Comparison of ENCODE assay signal across 8 cellular contexts in genomic region chr1:54763814-54764131, GRCh38. TPM values are rescaled to one million over a fixed set of nuclear protein-coding genes. Genes with fewer than 3 reads are reported as not detected.
DNase-seq lines count a peak whose midpoint lies in the region; ATAC-seq and TF ChIP-seq lines count a peak whose summit lies in the region.

No MANE protein-coding gene starts in this region.

- no peak for ATAC-seq in HG03432 (IDR thresholded peaks at IDR 0.05; ENCODE audit: unreplicated experiment)

- CTCF ChIA-PET in BJ (lab: Yijun Ruan, JAX): no interaction called here

- H3K9me3 Mint-ChIP-seq in IgD-negative memory B cell: peaks cover 0 to 2% (median 0%) of the 10 kb centered on the region in 3 donors

- peak overlapping the region; percentile 88 to 98 (median 95) for H3K4me3 Mint-ChIP-seq in IgD-negative memory B cell

- H3K4me3 ChIP-seq in BJ (ENCODE audit: low read depth, low read length) (peak overlapping the region; percentile 67), brain microvascular endothelial cell (ENCODE audit: low read depth, low read length) (peak overlapping the region; percentile 98), mucosa of rectum (ENCODE audit: low read length in 2 of 2) (peak overlapping the region; percentile 92 to 98)

- no peaks in the 10 kb centered on the region for H3K27me3 Mint-ChIP-seq in IgD-negative memory B cell

- POLR2A ChIA-PET in BJ (lab: Charles Lee): no interaction called here

- H3K27ac Mint-ChIP-seq in IgD-negative memory B cell: peak overlapping the region in 2 of 3 donors; percentile 79 to 97

- peaks cover 2% of the 10 kb centered on the region for H3K36me3 Mint-ChIP-seq in IgD-negative memory B cell

- H3K9ac ChIP-seq in mucosa of rectum (ENCODE audit: low read depth in 1 of 2, low read length in 2 of 2): peak overlapping the region; percentile 78 to 89

- H3K36me3 ChIP-seq in BJ (ENCODE audit: control insufficient read depth, insufficient read depth, low read length) (peaks cover 1% of the 10 kb centered on the region; the same call in 1 of the 2 replicates), brain microvascular endothelial cell (replicated peaks) (no peaks in the 10 kb centered on the region), mucosa of rectum (ENCODE audit: control insufficient read depth in 2 of 2, insufficient read depth in 2 of 2, low read length in 2 of 2) (peaks cover 0 to 3% of the 10 kb centered on the region in 2 donors)

- H3K27ac ChIP-seq in brain microvascular endothelial cell: peak overlapping the region; percentile 48
- H3K27ac ChIP-seq in mucosa of rectum (ENCODE audit: low read depth in 2 of 2, low read length in 2 of 2): peak overlapping the region; percentile 64 to 77

- peaks cover 9 to 16% (median 14%) of the 10 kb centered on the region in 3 donors for H3K4me1 Mint-ChIP-seq in IgD-negative memory B cell

- H3K27me3 ChIP-seq in BJ (ENCODE audit: control insufficient read depth, insufficient read depth, low read length): no peaks in the 10 kb centered on the region; the same call in 1 of the 2 replicates
- H3K27me3 ChIP-seq in brain microvascular endothelial cell (replicated peaks): no peaks in the 10 kb centered on the region
- H3K27me3 ChIP-seq in mucosa of rectum (ENCODE audit: control insufficient read depth in 2 of 2, insufficient read depth in 2 of 2, low read length in 2 of 2): no peaks in the 10 kb centered on the region

- in situ Hi-C loops in brain microvascular endothelial cell (cut with HindIII; ENCODE audit: low pct_ligation_motif_present, low sequenced_read_pairs): no loop called here
- in situ Hi-C loops in KBM-7 (cut with MboI; ENCODE audit: low pct_unique_long_range_greater_than_20kb, low sequenced_read_pairs): no loop called here

- peak; percentile 0 for DNase-seq in BJ (ENCODE audit: low read depth)
- DNase-seq in brain microvascular endothelial cell: peak; percentile 8
- DNase-seq in NCI-H82 (lab: John Stamatoyannopoulos, UW): no peak
- DNase-seq in KBM-7: no peak
- no peak for DNase-seq in GM20000 (ENCODE audit: low spot score)

- TF ChIP-seq CTCF in BJ (IDR thresholded peaks at IDR 0.05; ENCODE audit: insufficient read depth, low read depth, low read length) (no peak), brain microvascular endothelial cell (IDR thresholded peaks at IDR 0.05; ENCODE audit: low read depth, low read length, missing control alignments) (no peak), GM20000 (IDR thresholded peaks at IDR 0.05; ENCODE audit: extremely low read depth, missing control alignments) (no peak)

- H3K4me1 ChIP-seq in mucosa of rectum (ENCODE audit: control insufficient read depth in 2 of 2, insufficient read depth in 2 of 2, low read length in 2 of 2): peaks cover 8 to 12% of the 10 kb centered on the region in 2 donors

- H3K9me3 ChIP-seq in mucosa of rectum (ENCODE audit: control insufficient read depth in 2 of 2, low read length in 2 of 2): no peaks in the 10 kb centered on the region

RNA-seq across cellular contexts. Expression of gene PARS2, which starts 0.6 kb away (rescaled TPM):
- polyA plus RNA-seq in BJ (2011; rRNA removed) (3.7 and 3.9 TPM in 2 replicates), IgD-negative memory B cell (2.6 TPM)
- 5.4 and 6.7 TPM in 2 replicates for polyA minus RNA-seq in BJ (2011; rRNA and poly(A)+ RNA removed)

RNA-seq across cellular contexts. Expression of gene TTC22, which starts 37.4 kb away (rescaled TPM):
- polyA plus RNA-seq in BJ (2011; rRNA removed) (not detected in 2 replicates), IgD-negative memory B cell (3.6 TPM)
- polyA minus RNA-seq in BJ (2011; rRNA and poly(A)+ RNA removed): not detected in 2 replicates

RNA-seq across cellular contexts. Expression of gene TTC4, which starts 48.1 kb away (rescaled TPM):
- polyA plus RNA-seq in BJ (2011; rRNA removed) (20.5 and 23.2 TPM in 2 replicates), IgD-negative memory B cell (21.7 TPM)
- 12.8 and 18.5 TPM in 2 replicates for polyA minus RNA-seq in BJ (2011; rRNA and poly(A)+ RNA removed)

Comparison
In these comparisons a context has a peak if more than half of its experiments do, and no peak if none do; other contexts are left out.
1. DNase-seq: peak in BJ (single experiment) and brain microvascular endothelial cell (single experiment); none in NCI-H82 (single experiment), KBM-7 (single experiment) and GM20000 (single experiment).
2. Peak in every context shown above with its lines, with median percentiles within 50 percentile points of each other: H3K4me3 ChIP-seq.